ENCODE assay signal across 22 cellular contexts in the genomic region with DNA sequence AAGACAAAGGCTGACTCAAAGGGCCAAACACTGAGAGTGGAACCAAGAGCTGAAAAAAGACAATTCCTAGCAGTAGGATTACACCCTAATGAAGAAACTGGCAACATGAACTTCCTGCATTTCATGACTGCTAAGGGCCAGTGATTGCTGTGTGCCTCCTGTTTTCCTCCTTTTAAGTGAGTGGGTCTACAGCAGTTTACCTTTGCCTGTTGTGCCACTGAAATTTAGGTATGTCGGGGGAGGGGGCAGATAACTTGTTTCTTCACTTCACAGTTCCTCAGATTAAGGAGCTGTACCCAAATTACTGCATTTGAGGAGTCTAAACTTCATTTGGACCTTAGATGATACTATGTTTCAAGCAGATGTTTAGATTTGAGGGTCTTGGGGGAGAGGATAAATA.
"Had no signal": no experiment of that assay in that cellular context is flagged by ENCODE, and none has a peak within 500 bp of the region (broad histone marks: within the 10 kb centered on the region; RNA-seq: fewer than 3 reads in every experiment).

No MANE protein-coding gene starts in this region.

- H3K27ac Mint-ChIP-seq: dendritic cell treated with granulocyte-macrophage colony-stimulating factor and Interleukin-4, amounts not matched to agents 40 ng/mL and 50 ng/mL, for 4 days; effector memory CD8-positive, alpha-beta T cell; naive thymus-derived CD4-positive, alpha-beta T cell had no signal

- FAIRE-seq: endothelial cell of umbilical vein, frontal cortex, islet of Langerhans, keratinocyte had no signal

- H3K79me2 ChIP-seq: hepatocyte had no signal

- H3K27ac ChIP-seq: colonic mucosa, esophagus muscularis mucosa, foreskin keratinocyte, gastroesophageal sphincter, heart left ventricle, hepatocyte, left lung, lower lobe of right lung had no signal

- H3K36me3 ChIP-seq: colonic mucosa, esophagus muscularis mucosa, gastroesophageal sphincter, heart left ventricle, left lung, lower lobe of right lung had no signal

- H3K4me2 ChIP-seq: hepatocyte had no signal

- H3K36me3 Mint-ChIP-seq: naive thymus-derived CD4-positive, alpha-beta T cell had no signal

- H3K9me3 ChIP-seq: colonic mucosa, left lung, lower lobe of right lung had no signal

- DNase-seq: colonic mucosa; cortex of kidney; effector CD8-positive, alpha-beta T cell; effector memory CD8-positive, alpha-beta T cell; foreskin keratinocyte; heart left ventricle; hypothalamus; left cardiac atrium; left lung; left ventricle myocardium superior; lower lobe of right lung; mesenchymal stem cell; midbrain; naive thymus-derived CD4-positive, alpha-beta T cell had no signal

- H3K4me1 Mint-ChIP-seq: naive thymus-derived CD4-positive, alpha-beta T cell had no signal

- H3K27me3 Mint-ChIP-seq: dendritic cell treated with granulocyte-macrophage colony-stimulating factor and Interleukin-4, amounts not matched to agents 40 ng/mL and 50 ng/mL, for 4 days; effector memory CD8-positive, alpha-beta T cell had no signal

- H3K4me1 ChIP-seq: colonic mucosa, esophagus muscularis mucosa, foreskin keratinocyte, gastroesophageal sphincter, heart left ventricle, left lung, lower lobe of right lung had no signal

- H2AFZ ChIP-seq: hepatocyte had no signal

- ATAC-seq: effector memory CD8-positive, alpha-beta T cell; foreskin keratinocyte; gastroesophageal sphincter; heart left ventricle; left cardiac atrium; left lung; left ventricle myocardium superior; lower lobe of right lung; naive thymus-derived CD4-positive, alpha-beta T cell had no signal

- H3K4me3 ChIP-seq: colonic mucosa, esophagus muscularis mucosa, gastroesophageal sphincter, heart left ventricle, hepatocyte, left lung, lower lobe of right lung had no signal

- H3K4me3 Mint-ChIP-seq: dendritic cell treated with granulocyte-macrophage colony-stimulating factor and Interleukin-4, amounts not matched to agents 40 ng/mL and 50 ng/mL, for 4 days; effector memory CD8-positive, alpha-beta T cell; naive thymus-derived CD4-positive, alpha-beta T cell had no signal

- H3K27me3 ChIP-seq: colonic mucosa, esophagus muscularis mucosa, foreskin keratinocyte, gastroesophageal sphincter, heart left ventricle, hepatocyte, left lung had no signal
